Comparison of ENCODE assay signal across 1 cellular context in the genomic region with DNA sequence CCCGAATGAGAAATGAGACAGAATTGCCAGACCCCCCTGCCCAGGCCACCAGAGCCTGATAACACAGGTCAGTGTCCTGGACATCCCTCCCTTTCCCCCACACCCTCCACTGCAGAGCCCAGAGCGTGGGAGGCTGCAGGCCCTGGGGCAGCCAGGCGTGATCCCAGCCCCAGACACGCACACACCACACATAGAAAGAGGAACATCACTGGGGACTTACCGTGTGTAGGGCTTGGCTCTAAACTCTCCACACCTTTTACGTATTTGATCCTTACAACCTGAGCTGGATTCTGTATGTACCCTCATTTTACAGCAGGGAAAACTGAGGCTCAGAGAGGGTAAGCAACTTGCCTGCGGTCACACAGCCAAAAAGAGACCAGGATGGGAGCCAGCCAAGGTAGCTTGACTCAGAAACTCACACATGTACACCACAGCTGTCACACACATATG.
TF ChIP-seq lines count a peak whose summit lies in the region.

No MANE protein-coding gene starts in this region.

TF ChIP-seq in HCT116, 20 proteins besides CTCF, POLR2A, EP300 and RAD21:
- TF ChIP-seq YY1 (IDR thresholded peaks at IDR 0.05; ENCODE audit: extremely low read depth, insufficient replicate concordance, low read depth, low read length), result no peak
- TF ChIP-seq, protein P1, sequence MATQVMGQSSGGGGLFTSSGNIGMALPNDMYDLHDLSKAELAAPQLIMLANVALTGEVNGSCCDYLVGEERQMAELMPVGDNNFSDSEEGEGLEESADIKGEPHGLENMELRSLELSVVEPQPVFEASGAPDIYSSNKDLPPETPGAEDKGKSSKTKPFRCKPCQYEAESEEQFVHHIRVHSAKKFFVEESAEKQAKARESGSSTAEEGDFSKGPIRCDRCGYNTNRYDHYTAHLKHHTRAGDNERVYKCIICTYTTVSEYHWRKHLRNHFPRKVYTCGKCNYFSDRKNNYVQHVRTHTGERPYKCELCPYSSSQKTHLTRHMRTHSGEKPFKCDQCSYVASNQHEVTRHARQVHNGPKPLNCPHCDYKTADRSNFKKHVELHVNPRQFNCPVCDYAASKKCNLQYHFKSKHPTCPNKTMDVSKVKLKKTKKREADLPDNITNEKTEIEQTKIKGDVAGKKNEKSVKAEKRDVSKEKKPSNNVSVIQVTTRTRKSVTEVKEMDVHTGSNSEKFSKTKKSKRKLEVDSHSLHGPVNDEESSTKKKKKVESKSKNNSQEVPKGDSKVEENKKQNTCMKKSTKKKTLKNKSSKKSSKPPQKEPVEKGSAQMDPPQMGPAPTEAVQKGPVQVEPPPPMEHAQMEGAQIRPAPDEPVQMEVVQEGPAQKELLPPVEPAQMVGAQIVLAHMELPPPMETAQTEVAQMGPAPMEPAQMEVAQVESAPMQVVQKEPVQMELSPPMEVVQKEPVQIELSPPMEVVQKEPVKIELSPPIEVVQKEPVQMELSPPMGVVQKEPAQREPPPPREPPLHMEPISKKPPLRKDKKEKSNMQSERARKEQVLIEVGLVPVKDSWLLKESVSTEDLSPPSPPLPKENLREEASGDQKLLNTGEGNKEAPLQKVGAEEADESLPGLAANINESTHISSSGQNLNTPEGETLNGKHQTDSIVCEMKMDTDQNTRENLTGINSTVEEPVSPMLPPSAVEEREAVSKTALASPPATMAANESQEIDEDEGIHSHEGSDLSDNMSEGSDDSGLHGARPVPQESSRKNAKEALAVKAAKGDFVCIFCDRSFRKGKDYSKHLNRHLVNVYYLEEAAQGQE (IDR thresholded peaks at IDR 0.05; ENCODE audit: low read depth), result no peak
- 0 out of 2 replicates have a peak, but pooled peaks have one; percentile 16 for TF ChIP-seq CBX3 (IDR thresholded peaks at IDR 0.05; ENCODE audit: low read depth)
